Comparison of ENCODE assay signal across 29 cellular contexts in genomic region chr6:158292016-158292415, GRCh38. TPM values are rescaled to one million over a fixed set of nuclear protein-coding genes. Genes with fewer than 3 reads are reported as not detected.
DNase-seq lines count a peak whose midpoint lies in the region; ATAC-seq, FAIRE-seq and TF ChIP-seq lines count a peak whose summit lies in the region.
"Had no signal": no experiment of that assay in that cellular context is flagged by ENCODE, and none has a peak within 500 bp of the region (broad histone marks: within the 10 kb centered on the region; RNA-seq: fewer than 3 reads in every experiment).

No MANE protein-coding gene starts in this region.

- TF ChIP-seq POLR2A in HepG2 (IDR thresholded peaks at IDR 0.05; ENCODE audit: insufficient read depth in 1 of 2, low read depth in 2 of 2, low read length in 2 of 2) (no peak), right lobe of liver (IDR thresholded peaks at IDR 0.05) (no peak), thyroid gland (IDR thresholded peaks at IDR 0.05) (no peak)

- H3K4me1 Mint-ChIP-seq in effector memory CD8-positive, alpha-beta T cell (ENCODE audit: low read depth in 2 of 2) = peaks cover 23 to 40% of the 10 kb centered on the region in 2 donors
- H3K4me1 Mint-ChIP-seq: GM23338 had no signal

- H3K27ac Mint-ChIP-seq in effector memory CD8-positive, alpha-beta T cell = peak overlapping the region; percentile 93 to 98
- H3K27ac Mint-ChIP-seq: endodermal cell, GM23338, HFFc6 had no signal

- H3K4me3 Mint-ChIP-seq in effector memory CD8-positive, alpha-beta T cell = no peak overlapping the region
- H3K4me3 Mint-ChIP-seq: endodermal cell, GM23338, HFFc6 had no signal

- no peaks in the 10 kb centered on the region for H3K27me3 Mint-ChIP-seq in effector memory CD8-positive, alpha-beta T cell
- H3K27me3 Mint-ChIP-seq: activated CD4-positive, alpha-beta memory T cell treated with anti-CD3 and anti-CD28 coated beads, Interleukin-2, amount 10 ng/mL, durations not matched to agents 7 days and 5 days; activated naive CD8-positive, alpha-beta T cell had no signal

- no peak for FAIRE-seq in HepG2 (lab: Jason Lieb, UNC)
- FAIRE-seq: K562 had no signal

- no TSS peak for BruUV-seq in HepG2 (replicated peaks; lab: Mats Ljungman, UMichigan)

- CTCF ChIA-PET in HepG2 (lab: Yijun Ruan, JAX; ENCODE audit: low intra/inter-chr PET ratio, low total read pairs) = no interaction called here

- intact Hi-C loops in HepG2 (cut with micrococcal nuclease; ENCODE audit: unreplicated experiment) = no loop called here
- intact Hi-C loops in right lobe of liver (cut with DNase I) = no loop called here
- intact Hi-C loops in thyroid gland (cut with DNase I) = no loop called here

- TF ChIP-seq EP300 in HepG2 (IDR thresholded peaks at IDR 0.05; ENCODE audit: low read depth in 2 of 2, low read length in 2 of 2) (no peak), HepG2 (CRISPR knock-in tag; IDR thresholded peaks at IDR 0.05; ENCODE audit: borderline replicate concordance) (no peak)

- H3K36me3 ChIP-seq in HepG2 (replicated peaks in 1 of 2; ENCODE audit: control insufficient read depth in 1 of 2, insufficient read depth in 2 of 2, low read length in 2 of 2) (peaks cover 0 to 3% of the 10 kb centered on the region in 2 experiments; a peak in 4 of 5 replicates), right lobe of liver (no peaks in the 10 kb centered on the region), OCI-LY1 (ENCODE audit: insufficient read depth, low read length) (peaks cover 68% of the 10 kb centered on the region), thyroid gland (no peaks in the 10 kb centered on the region)
- H3K36me3 ChIP-seq: cardiac muscle cell had no signal

- peaks cover 58% of the 10 kb centered on the region for H3K4me1 ChIP-seq in HepG2 (ENCODE audit: insufficient read depth, low read length)
- no peaks in the 10 kb centered on the region for H3K4me1 ChIP-seq in right lobe of liver
- H3K4me1 ChIP-seq in OCI-LY1 (ENCODE audit: insufficient read depth, low read length, severe bottlenecking) = peaks cover 60% of the 10 kb centered on the region
- H3K4me1 ChIP-seq in thyroid gland = peaks cover 4 to 5% of the 10 kb centered on the region in 2 donors
- H3K4me1 ChIP-seq: tibial nerve had no signal

- no peaks in the 10 kb centered on the region for H3K27me3 ChIP-seq in HepG2 (ENCODE audit: control insufficient read depth in 1 of 2, insufficient read depth in 2 of 2, low read length in 2 of 2)
- H3K27me3 ChIP-seq in right lobe of liver = no peaks in the 10 kb centered on the region
- H3K27me3 ChIP-seq in OCI-LY1 (ENCODE audit: insufficient read depth, low read length) = no peaks in the 10 kb centered on the region
- no peaks in the 10 kb centered on the region for H3K27me3 ChIP-seq in thyroid gland
- H3K27me3 ChIP-seq: cardiac muscle cell, tibial nerve had no signal

- H3K4me2 ChIP-seq in HepG2 (ENCODE audit: low read depth, low read length) (no peak overlapping the region), OCI-LY1 (ENCODE audit: low read length) (peak overlapping the region; percentile 81)
- H3K4me2 ChIP-seq: GM23338, PC-9 had no signal

- H3K4me3 ChIP-seq in HepG2 (replicated peaks in 1 of 3; ENCODE audit: insufficient read depth in 1 of 3, low read depth in 2 of 3, low read length in 3 of 3) = no peak overlapping the region
- H3K4me3 ChIP-seq in right lobe of liver = no peak overlapping the region
- peak overlapping the region; percentile 48 for H3K4me3 ChIP-seq in OCI-LY1 (ENCODE audit: low read depth, low read length, poor library complexity, severe bottlenecking)
- no peak overlapping the region for H3K4me3 ChIP-seq in thyroid gland (replicated peaks in 1 of 3)
- H3K4me3 ChIP-seq: cardiac muscle cell, GM23338, K562, PC-9, tibial nerve had no signal

- ATAC-seq in HepG2 (peak; percentile 71), right lobe of liver (no peak), HG02973 (IDR thresholded peaks at IDR 0.05; ENCODE audit: unreplicated experiment) (no peak)
- no peak for ATAC-seq in effector memory CD8-positive, alpha-beta T cell (replicated peaks)
- ATAC-seq: activated CD4-positive, CD25-positive, alpha-beta regulatory T cell treated with anti-CD3 and anti-CD28 coated beads, Interleukin-2, amount 50 U/mL, for 24 hours; esophagus mucosa; GM23338; K562; SK-N-SH treated with all-trans-retinoic acid at 6 μM for 48 hours had no signal

- peaks cover 7 to 8% of the 10 kb centered on the region in 2 donors for H3K9me3 Mint-ChIP-seq in effector memory CD8-positive, alpha-beta T cell

- H3K36me3 Mint-ChIP-seq in effector memory CD8-positive, alpha-beta T cell (ENCODE audit: insufficient read depth) = peaks cover 15% of the 10 kb centered on the region

- no peak for TF ChIP-seq RAD21 in HepG2 (CRISPR knock-in tag; IDR thresholded peaks at IDR 0.05)

- H4K20me1 ChIP-seq in HepG2 (ENCODE audit: insufficient read depth, low read length) (no peaks in the 10 kb centered on the region), OCI-LY1 (ENCODE audit: insufficient read depth, low read length) (no peaks in the 10 kb centered on the region)

- TF ChIP-seq CTCF in HepG2 (CRISPR knock-in tag; IDR thresholded peaks at IDR 0.05) (no peak), right lobe of liver (IDR thresholded peaks at IDR 0.05) (no peak), OCI-LY1 (IDR thresholded peaks at IDR 0.05; ENCODE audit: low read length) (no peak), thyroid gland (IDR thresholded peaks at IDR 0.05) (no peak)

- H3K9ac ChIP-seq in HepG2 (ENCODE audit: insufficient read depth, low read depth, low read length) (no peak overlapping the region), OCI-LY1 (ENCODE audit: low read length) (peak overlapping the region; percentile 70)

- H3K79me2 ChIP-seq in HepG2 (ENCODE audit: insufficient read depth, low read length) = peaks cover 55% of the 10 kb centered on the region
- peaks cover 49% of the 10 kb centered on the region for H3K79me2 ChIP-seq in OCI-LY1 (ENCODE audit: insufficient read depth, low read length)

- no peaks in the 10 kb centered on the region for H3K9me2 ChIP-seq in OCI-LY1 (ENCODE audit: low read depth, low read length)

- H3K9me3 ChIP-seq in HepG2 (ENCODE audit: low read length) (peaks cover 6% of the 10 kb centered on the region), right lobe of liver (no peaks in the 10 kb centered on the region), OCI-LY1 (ENCODE audit: low read length) (0 out of 2 replicates have a peak, but pooled peaks cover 3% of the 10 kb centered on the region), thyroid gland (no peaks in the 10 kb centered on the region)

- H3F3A ChIP-seq in OCI-LY1 (ENCODE audit: insufficient read depth, low read length) = no peaks in the 10 kb centered on the region

- H2AFZ ChIP-seq in HepG2 (ENCODE audit: low read length) = no peak overlapping the region
- H2AFZ ChIP-seq in OCI-LY1 (ENCODE audit: low read length) = no peak overlapping the region
- H2AFZ ChIP-seq: GM23338, PC-9 had no signal

- in situ Hi-C loops in HepG2 (cut with HindIII; ENCODE audit: extremely low pct_ligation_motif_present, low pct_unique_long_range_greater_than_20kb) = no loop called here

- H3K27ac ChIP-seq in HepG2 (ENCODE audit: extremely low read length, insufficient read depth, low read length) = no peak overlapping the region
- H3K27ac ChIP-seq in right lobe of liver = no peak overlapping the region
- peak overlapping the region; percentile 99 for H3K27ac ChIP-seq in OCI-LY1 (ENCODE audit: low read depth, low read length, poor library complexity, severe bottlenecking)
- H3K27ac ChIP-seq in thyroid gland = no peak overlapping the region
- H3K27ac ChIP-seq: cardiac muscle cell, PC-9, tibial nerve had no signal

- no peak for DNase-seq in HepG2 (ENCODE audit: low spot score)
- no peak for DNase-seq in right lobe of liver
- DNase-seq in effector memory CD8-positive, alpha-beta T cell = no peak
- no peak for DNase-seq in cortex of kidney (lab: John Stamatoyannopoulos, UW)
- no peak for DNase-seq in middle frontal gyrus (ENCODE audit: extremely low spot score, low spot score)
- DNase-seq in thyroid gland = no peak
- DNase-seq: activated CD4-positive, alpha-beta memory T cell treated with anti-CD3 and anti-CD28 coated beads, Interleukin-2, amount 10 ng/mL, durations not matched to agents 7 days and 5 days; activated CD8-positive, alpha-beta memory T cell treated with anti-CD3 and anti-CD28 coated beads, Interleukin-2, amount 50 U/mL, for 4 hours; AML-193; aorta; DMS153; endodermal cell; glutamatergic neuron; HFFc6; NCI-H2029; NCI-H524; PC-9; stimulated activated CD4-positive, alpha-beta T cell treated with anti-CD3 and anti-CD28 coated beads, Interleukin-1b, Interleukin-23, amount 100 ng/mL, for 48 hours; T-helper 2 cell had no signal

- WGBS in HepG2 (ENCODE audit: low lambda C conversion rate) = 94% methylated on average over 3 of the region's 3 CpGs
- WGBS in right lobe of liver (ENCODE audit: insufficient coverage, low coverage, low lambda C conversion rate, missing lambda C conversion rate) = 100% methylated on average over 2 of the region's 3 CpGs
- 96 to 98% methylated on average over 3 of the region's 3 CpGs for WGBS in thyroid gland, 2 donors

- POLR2A ChIA-PET in HepG2 (lab: Yijun Ruan, JAX) = no interaction called here

TF ChIP-seq in HepG2, 621 proteins besides CTCF, POLR2A, EP300 and RAD21 (continues in another document):
- TF ChIP-seq ISX (CRISPR knock-in tag; conservative IDR thresholded peaks at IDR 0.05) = no peak

RNA-seq across cellular contexts. Expression of gene TULP4, which starts 20.2 kb away (rescaled TPM):
- total RNA-seq in HepG2 (2016; rRNA removed; fragmentation: Illumina TruSeq; extraction: Trizol) (122 and 143 TPM in 2 replicates), right lobe of liver (10 to 100 TPM; 27.0 to 42.4 (median 32.3) TPM), thyroid gland (100 to 1,000 TPM; 209 to 459 (median 292) TPM)
- total RNA-seq in HepG2 (2016; cell fraction: cytosol; rRNA removed; fragmentation: Illumina TruSeq; extraction: Trizol; ENCODE audit: low read depth) = 244 and 275 TPM in 2 replicates
- 121 and 124 TPM in 2 replicates for total RNA-seq in HepG2 (2016; cell fraction: insoluble cytoplasmic fraction; rRNA removed; fragmentation: Illumina TruSeq; extraction: Trizol)
- 358 and 486 TPM in 2 replicates for total RNA-seq in HepG2 (2016; cell fraction: membrane; rRNA removed; fragmentation: Illumina TruSeq; extraction: Trizol)
- 96.8 and 105 TPM in 2 replicates for total RNA-seq in HepG2 (2016; cell fraction: nucleus; rRNA removed; fragmentation: Illumina TruSeq; extraction: Trizol)
- 19.1 and 21.1 TPM in 2 replicates for polyA plus RNA-seq in HepG2 (2011; rRNA removed)
- polyA plus RNA-seq in HepG2 (2011; cell fraction: cytosol; rRNA removed) = 9.7 and 14.3 TPM in 2 replicates
- polyA plus RNA-seq in HepG2 (2011; cell fraction: nucleus; rRNA removed) = 37.4 and 38.9 TPM in 2 replicates
- 13.6 and 14.1 TPM in 2 replicates for polyA plus RNA-seq in HepG2 (2012)
- 1.3 and 1.7 TPM in 2 replicates for polyA plus RNA-seq in HepG2 (2016; cell fraction: cytosol; fragmentation: Illumina TruSeq; extraction: Trizol; ENCODE audit: low read depth)
- polyA plus RNA-seq in HepG2 (2016; cell fraction: insoluble cytoplasmic fraction; fragmentation: Illumina TruSeq; extraction: Trizol; ENCODE audit: low read depth) = 8.7 and 9.3 TPM in 2 replicates
- 2.5 and 3.1 TPM in 2 replicates for polyA plus RNA-seq in HepG2 (2016; cell fraction: membrane; fragmentation: Illumina TruSeq; extraction: Trizol; ENCODE audit: low read depth)
- polyA plus RNA-seq in HepG2 (2016; cell fraction: nucleus; fragmentation: Illumina TruSeq; extraction: Trizol; ENCODE audit: insufficient read depth, low read depth) = 17.9 and 19.4 TPM in 2 replicates
- polyA minus RNA-seq in HepG2 (2011; rRNA and poly(A)+ RNA removed; ENCODE audit: low replicate concordance) = 41.3 and 139 TPM in 2 replicates
- polyA minus RNA-seq in HepG2 (2011; cell fraction: cytosol; rRNA and poly(A)+ RNA removed) = 105 and 136 TPM in 2 replicates
- 153 and 181 TPM in 2 replicates for polyA minus RNA-seq in HepG2 (2011; cell fraction: nucleus; rRNA and poly(A)+ RNA removed)
